ENCODE assay signal across 28 cellular contexts in genomic region chr2:171943869-171944268, GRCh38.
"Had no signal": no experiment of that assay in that cellular context is flagged by ENCODE, and none has a peak within 500 bp of the region (broad histone marks: within the 10 kb centered on the region; RNA-seq: fewer than 3 reads in every experiment).

No MANE protein-coding gene starts in this region.

- H3K4me3 ChIP-seq: colonic mucosa, coronary artery, dorsolateral prefrontal cortex, esophagus muscularis mucosa, esophagus squamous epithelium, gastrocnemius medialis, gastroesophageal sphincter, heart left ventricle, heart right ventricle had no signal

- H3K27me3 ChIP-seq: colonic mucosa, dorsolateral prefrontal cortex, esophagus muscularis mucosa, esophagus squamous epithelium, foreskin keratinocyte, gastrocnemius medialis, gastroesophageal sphincter, heart left ventricle, heart right ventricle had no signal

- H3K27ac ChIP-seq: colonic mucosa, coronary artery, dorsolateral prefrontal cortex, epithelial cell of prostate, esophagus muscularis mucosa, esophagus squamous epithelium, foreskin keratinocyte, gastrocnemius medialis, gastroesophageal sphincter, heart left ventricle, heart right ventricle had no signal

- H3K36me3 ChIP-seq: colonic mucosa, gastrocnemius medialis had no signal

- H3K4me1 ChIP-seq: colonic mucosa, esophagus squamous epithelium, foreskin keratinocyte, gastroesophageal sphincter had no signal

- H3K9me3 ChIP-seq: colonic mucosa, esophagus muscularis mucosa, esophagus squamous epithelium, gastrocnemius medialis, gastroesophageal sphincter, heart left ventricle had no signal

- DNase-seq: colonic mucosa; cortex of kidney; dermis blood vessel endothelial cell; dorsolateral prefrontal cortex; effector CD4-positive, alpha-beta T cell; effector CD8-positive, alpha-beta T cell; effector memory CD4-positive, alpha-beta T cell; effector memory CD8-positive, alpha-beta T cell; endodermal cell; erythroblast; esophagus squamous epithelium; foreskin fibroblast; foreskin keratinocyte; foreskin melanocyte; gastrocnemius medialis; glutamatergic neuron; head of caudate nucleus; heart left ventricle; heart right ventricle had no signal

- FAIRE-seq: colon, endometrium, endothelial cell of umbilical vein, frontal cortex had no signal

- ATAC-seq: effector memory CD8-positive, alpha-beta T cell; esophagus mucosa; foreskin keratinocyte; gastrocnemius medialis; gastroesophageal sphincter; heart left ventricle; heart right ventricle had no signal
